In the genomic region with DNA sequence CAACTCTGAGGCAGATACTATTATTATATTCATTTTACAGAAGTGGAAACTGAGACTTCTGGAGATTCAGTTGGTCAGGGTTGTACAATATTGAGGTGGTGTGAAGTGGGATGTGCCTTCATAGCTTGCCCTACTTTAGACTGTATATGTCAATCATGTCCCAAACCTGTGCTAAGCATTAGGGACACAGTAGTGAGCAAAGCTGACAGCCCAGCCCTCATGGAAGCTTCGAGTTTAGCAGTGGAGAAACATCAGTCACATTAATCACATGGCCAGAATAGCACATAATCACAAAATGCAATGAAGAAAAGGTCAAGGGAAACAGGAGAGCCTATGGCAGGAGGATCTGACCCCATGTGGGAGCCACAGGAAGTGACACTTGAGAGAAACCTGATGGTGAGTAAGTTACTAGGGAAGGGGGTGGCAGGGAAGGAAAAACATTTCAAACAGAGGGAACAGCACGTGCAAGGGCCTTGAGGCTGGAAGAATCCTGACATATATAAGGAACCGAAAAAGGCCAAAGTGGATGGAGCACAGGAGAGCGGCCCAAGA, we compare ENCODE assay signal across 1 cellular context.
TF ChIP-seq lines count a peak whose summit lies in the region.

No MANE protein-coding gene starts in this region.

TF ChIP-seq in GM23338, 12 proteins besides CTCF, POLR2A, EP300 and RAD21 (continued from another document):
- TF ChIP-seq, protein P1, sequence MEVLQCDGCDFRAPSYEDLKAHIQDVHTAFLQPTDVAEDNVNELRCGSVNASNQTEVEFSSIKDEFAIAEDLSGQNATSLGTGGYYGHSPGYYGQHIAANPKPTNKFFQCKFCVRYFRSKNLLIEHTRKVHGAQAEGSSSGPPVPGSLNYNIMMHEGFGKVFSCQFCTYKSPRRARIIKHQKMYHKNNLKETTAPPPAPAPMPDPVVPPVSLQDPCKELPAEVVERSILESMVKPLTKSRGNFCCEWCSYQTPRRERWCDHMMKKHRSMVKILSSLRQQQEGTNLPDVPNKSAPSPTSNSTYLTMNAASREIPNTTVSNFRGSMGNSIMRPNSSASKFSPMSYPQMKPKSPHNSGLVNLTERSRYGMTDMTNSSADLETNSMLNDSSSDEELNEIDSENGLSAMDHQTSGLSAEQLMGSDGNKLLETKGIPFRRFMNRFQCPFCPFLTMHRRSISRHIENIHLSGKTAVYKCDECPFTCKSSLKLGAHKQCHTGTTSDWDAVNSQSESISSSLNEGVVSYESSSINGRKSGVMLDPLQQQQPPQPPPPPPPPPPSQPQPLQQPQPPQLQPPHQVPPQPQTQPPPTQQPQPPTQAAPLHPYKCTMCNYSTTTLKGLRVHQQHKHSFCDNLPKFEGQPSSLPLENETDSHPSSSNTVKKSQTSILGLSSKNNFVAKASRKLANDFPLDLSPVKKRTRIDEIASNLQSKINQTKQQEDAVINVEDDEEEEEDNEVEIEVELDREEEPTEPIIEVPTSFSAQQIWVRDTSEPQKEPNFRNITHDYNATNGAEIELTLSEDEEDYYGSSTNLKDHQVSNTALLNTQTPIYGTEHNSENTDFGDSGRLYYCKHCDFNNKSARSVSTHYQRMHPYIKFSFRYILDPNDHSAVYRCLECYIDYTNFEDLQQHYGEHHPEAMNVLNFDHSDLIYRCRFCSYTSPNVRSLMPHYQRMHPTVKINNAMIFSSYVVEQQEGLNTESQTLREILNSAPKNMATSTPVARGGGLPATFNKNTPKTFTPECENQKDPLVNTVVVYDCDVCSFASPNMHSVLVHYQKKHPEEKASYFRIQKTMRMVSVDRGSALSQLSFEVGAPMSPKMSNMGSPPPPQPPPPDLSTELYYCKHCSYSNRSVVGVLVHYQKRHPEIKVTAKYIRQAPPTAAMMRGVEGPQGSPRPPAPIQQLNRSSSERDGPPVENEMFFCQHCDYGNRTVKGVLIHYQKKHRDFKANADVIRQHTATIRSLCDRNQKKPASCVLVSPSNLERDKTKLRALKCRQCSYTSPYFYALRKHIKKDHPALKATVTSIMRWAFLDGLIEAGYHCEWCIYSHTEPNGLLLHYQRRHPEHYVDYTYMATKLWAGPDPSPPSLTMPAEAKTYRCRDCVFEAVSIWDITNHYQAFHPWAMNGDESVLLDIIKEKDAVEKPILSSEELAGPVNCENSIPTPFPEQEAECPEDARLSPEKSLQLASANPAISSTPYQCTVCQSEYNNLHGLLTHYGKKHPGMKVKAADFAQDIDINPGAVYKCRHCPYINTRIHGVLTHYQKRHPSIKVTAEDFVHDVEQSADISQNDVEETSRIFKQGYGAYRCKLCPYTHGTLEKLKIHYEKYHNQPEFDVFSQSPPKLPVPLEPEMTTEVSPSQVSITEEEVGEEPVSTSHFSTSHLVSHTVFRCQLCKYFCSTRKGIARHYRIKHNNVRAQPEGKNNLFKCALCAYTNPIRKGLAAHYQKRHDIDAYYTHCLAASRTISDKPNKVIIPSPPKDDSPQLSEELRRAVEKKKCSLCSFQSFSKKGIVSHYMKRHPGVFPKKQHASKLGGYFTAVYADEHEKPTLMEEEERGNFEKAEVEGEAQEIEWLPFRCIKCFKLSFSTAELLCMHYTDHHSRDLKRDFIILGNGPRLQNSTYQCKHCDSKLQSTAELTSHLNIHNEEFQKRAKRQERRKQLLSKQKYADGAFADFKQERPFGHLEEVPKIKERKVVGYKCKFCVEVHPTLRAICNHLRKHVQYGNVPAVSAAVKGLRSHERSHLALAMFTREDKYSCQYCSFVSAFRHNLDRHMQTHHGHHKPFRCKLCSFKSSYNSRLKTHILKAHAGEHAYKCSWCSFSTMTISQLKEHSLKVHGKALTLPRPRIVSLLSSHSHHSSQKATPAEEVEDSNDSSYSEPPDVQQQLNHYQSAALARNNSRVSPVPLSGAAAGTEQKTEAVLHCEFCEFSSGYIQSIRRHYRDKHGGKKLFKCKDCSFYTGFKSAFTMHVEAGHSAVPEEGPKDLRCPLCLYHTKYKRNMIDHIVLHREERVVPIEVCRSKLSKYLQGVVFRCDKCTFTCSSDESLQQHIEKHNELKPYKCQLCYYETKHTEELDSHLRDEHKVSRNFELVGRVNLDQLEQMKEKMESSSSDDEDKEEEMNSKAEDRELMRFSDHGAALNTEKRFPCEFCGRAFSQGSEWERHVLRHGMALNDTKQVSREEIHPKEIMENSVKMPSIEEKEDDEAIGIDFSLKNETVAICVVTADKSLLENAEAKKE (CRISPR knock-in tag; IDR thresholded peaks at IDR 0.05), result no peak
